15 cellular contexts compared by ENCODE assay signal in genomic region chr15:64003182-64003581, GRCh38. TPM values are rescaled to one million over a fixed set of nuclear protein-coding genes. Genes with fewer than 3 reads are reported as not detected.
DNase-seq lines count a peak whose midpoint lies in the region; ATAC-seq and TF ChIP-seq lines count a peak whose summit lies in the region.
"Had no signal": no experiment of that assay in that cellular context is flagged by ENCODE, and none has a peak within 500 bp of the region (broad histone marks: within the 10 kb centered on the region; RNA-seq: fewer than 3 reads in every experiment).

No MANE protein-coding gene starts in this region.

- H3K36me3 ChIP-seq in Karpas-422 (ENCODE audit: insufficient read depth, low read length) (no peaks in the 10 kb centered on the region), heart left ventricle (no peaks in the 10 kb centered on the region)
- H3K36me3 ChIP-seq: BLaER1 treated with 17β-estradiol and CSF1 and Interleukin-3, amounts not matched to agents 10 nM and 100 nM had no signal

- intact Hi-C loops in heart left ventricle (cut with DNase I) (loop anchor here in 1 of 10 donors (5.0 kb wide), 1 partner anchor 39 kb away; no protein-coding TSS in a partner anchor), right cardiac atrium (cut with DNase I) (no loop called here)

- 0 out of 2 replicates have a peak overlapping the region, but pooled peaks have one; percentile 30 for H3K27ac ChIP-seq in Karpas-422 (ENCODE audit: low read length)
- H3K27ac ChIP-seq in heart left ventricle = peak overlapping the region in 4 of 12 donors; percentile 6 to 51 (median 20)
- H3K27ac ChIP-seq in right cardiac atrium (ENCODE audit: low read length) = peak overlapping the region; percentile 82
- H3K27ac ChIP-seq: BLaER1 treated with 17β-estradiol and CSF1 and Interleukin-3, amounts not matched to agents 10 nM and 100 nM; GM23248 had no signal

- H3K4me1 ChIP-seq in Karpas-422 (ENCODE audit: low read length) (peaks cover 45% of the 10 kb centered on the region), heart left ventricle (peaks cover 10 to 61% (median 34%) of the 10 kb centered on the region in 12 donors), right cardiac atrium (ENCODE audit: control insufficient read depth, insufficient read depth, low read length) (peaks cover 22% of the 10 kb centered on the region)

- TF ChIP-seq CTCF in heart left ventricle (IDR thresholded peaks at IDR 0.05) = no peak

- H3K36me3 Mint-ChIP-seq in activated naive CD4-positive, alpha-beta T cell treated with anti-CD3 and anti-CD28 coated beads, Interleukin-2, amount 50 U/mL, for 72 hours = no peaks in the 10 kb centered on the region

- no peak for TF ChIP-seq POLR2A in heart left ventricle (IDR thresholded peaks at IDR 0.05)

- H2AFZ ChIP-seq in Karpas-422 (ENCODE audit: low read length) = no peak overlapping the region
- H2AFZ ChIP-seq: GM23248 had no signal

- H3K27ac Mint-ChIP-seq in activated naive CD4-positive, alpha-beta T cell treated with anti-CD3 and anti-CD28 coated beads, Interleukin-2, amount 50 U/mL, for 72 hours = no peak overlapping the region
- H3K27ac Mint-ChIP-seq: CD4-positive, alpha-beta T cell had no signal

- 48 to 75% (median 69%) methylated on average over 4 of the region's 4 CpGs for WGBS in heart left ventricle, 4 donors
- 61% methylated on average over 4 of the region's 4 CpGs for WGBS in right cardiac atrium

- DNase-seq in Karpas-422 (no peak), heart left ventricle (peak in 1 of 5 donors; percentile 10), right cardiac atrium (no peak), SW 1271 (lab: John Stamatoyannopoulos, UW) (no peak), SW480 (ENCODE audit: low spot score) (no peak)
- no peak for DNase-seq in activated naive CD4-positive, alpha-beta T cell treated with anti-CD3 and anti-CD28 coated beads, Interleukin-2, amount 50 U/mL, for 72 hours (ENCODE audit: low spot score in 2 of 2)
- DNase-seq: ACHN; Calu3; CD4-positive, alpha-beta T cell; DMS 273 treated with DMSO at 0.1 percent for 48 hours; GM23248; IMR-90 had no signal

- no peaks in the 10 kb centered on the region for H3K9me2 ChIP-seq in Karpas-422 (replicated peaks; ENCODE audit: insufficient read depth, low read length)

- H3K9me3 ChIP-seq in Karpas-422 (ENCODE audit: low read length) = no peaks in the 10 kb centered on the region
- H3K9me3 ChIP-seq in heart left ventricle = no peaks in the 10 kb centered on the region
- H3K9me3 ChIP-seq in right cardiac atrium (ENCODE audit: control insufficient read depth, low read length) = no peaks in the 10 kb centered on the region
- H3K9me3 ChIP-seq: BLaER1 treated with 17β-estradiol and CSF1 and Interleukin-3, amounts not matched to agents 10 nM and 100 nM had no signal

- H3K4me3 ChIP-seq in Karpas-422 (ENCODE audit: low read length) (no peak overlapping the region), heart left ventricle (no peak overlapping the region), right cardiac atrium (ENCODE audit: low read length) (no peak overlapping the region)
- H3K4me3 ChIP-seq: BLaER1 treated with 17β-estradiol and CSF1 and Interleukin-3, amounts not matched to agents 10 nM and 100 nM; GM23248 had no signal

- no peaks in the 10 kb centered on the region for H3K9me3 Mint-ChIP-seq in activated naive CD4-positive, alpha-beta T cell treated with anti-CD3 and anti-CD28 coated beads, Interleukin-2, amount 50 U/mL, for 72 hours
- H3K9me3 Mint-ChIP-seq: CD4-positive, alpha-beta T cell had no signal

- H4K20me1 ChIP-seq in Karpas-422 (ENCODE audit: insufficient read depth, low read depth, low read length) = no peaks in the 10 kb centered on the region
- H4K20me1 ChIP-seq: BLaER1 treated with 17β-estradiol and CSF1 and Interleukin-3, amounts not matched to agents 10 nM and 100 nM had no signal

- ATAC-seq in heart left ventricle = peak in 3 of 4 donors; percentile 29 to 46 (median 33)
- peak; percentile 66 to 69 for ATAC-seq in right cardiac atrium
- no peak for ATAC-seq in HG03354 (IDR thresholded peaks at IDR 0.05; ENCODE audit: poor library complexity, severe bottlenecking, unreplicated experiment)
- ATAC-seq in activated naive CD4-positive, alpha-beta T cell treated with anti-CD3 and anti-CD28 coated beads, Interleukin-2, amount 50 U/mL, for 72 hours = no peak
- ATAC-seq: HCT116 had no signal

- no peak overlapping the region for H3K4me2 ChIP-seq in Karpas-422 (ENCODE audit: low read depth, low read length, poor library complexity, severe bottlenecking)

- no peaks in the 10 kb centered on the region for H3K27me3 ChIP-seq in Karpas-422 (ENCODE audit: low read length)
- no peaks in the 10 kb centered on the region for H3K27me3 ChIP-seq in heart left ventricle
- H3K27me3 ChIP-seq in right cardiac atrium (ENCODE audit: control insufficient read depth, insufficient read depth) = no peaks in the 10 kb centered on the region
- H3K27me3 ChIP-seq: BLaER1 treated with 17β-estradiol and CSF1 and Interleukin-3, amounts not matched to agents 10 nM and 100 nM had no signal

- no peak overlapping the region for H3K9ac ChIP-seq in Karpas-422 (ENCODE audit: low read length)
- H3K9ac ChIP-seq: BLaER1 treated with 17β-estradiol and CSF1 and Interleukin-3, amounts not matched to agents 10 nM and 100 nM; GM23248 had no signal

- H3K79me2 ChIP-seq in Karpas-422 (ENCODE audit: low read length) = peaks cover 38% of the 10 kb centered on the region

RNA-seq across cellular contexts. Expression of gene DAPK2, which starts 43.1 kb away (rescaled TPM):
- total RNA-seq in Karpas-422 (2014; rRNA removed; shearing (Covaris generic); ENCODE audit: low replicate concordance) = 40.4 and 56.4 TPM in 2 replicates
- total RNA-seq in heart left ventricle = 10 to 100 TPM; 20.4 to 56.2 (median 26.4) TPM
- polyA plus RNA-seq in heart left ventricle = 10 to 100 TPM; 24.6 to 30.9 TPM
- 10 to 100 TPM; 83.5 to 95.1 (median 88.1) TPM for total RNA-seq in right cardiac atrium
- polyA plus RNA-seq in right cardiac atrium = 48.8 TPM
- total RNA-seq in activated naive CD4-positive, alpha-beta T cell treated with anti-CD3 and anti-CD28 coated beads, Interleukin-2, amount 50 U/mL, for 72 hours = 1 to 10 TPM in 1 of 2 donors, under 1 TPM in 1; 0.62 to 1.0 TPM

Comparison
In these comparisons a context has a peak if more than half of its experiments do, and no peak if none do; other contexts are left out.
1. ATAC-seq: peak in heart left ventricle (3 of 4) and right cardiac atrium (2 of 2); none in HG03354 (single experiment) and activated naive CD4-positive, alpha-beta T cell treated with anti-CD3 and anti-CD28 coated beads, Interleukin-2, amount 50 U/mL, for 72 hours (0 of 2).
2. RNA of gene DAPK2, which starts 43.1 kb away (total RNA-seq): 83.5 to 95.1 TPM in right cardiac atrium, 40.4 to 56.4 TPM in Karpas-422 and 20.4 to 56.2 TPM in heart left ventricle; 0.62 to 1.0 TPM in activated naive CD4-positive, alpha-beta T cell treated with anti-CD3 and anti-CD28 coated beads, Interleukin-2, amount 50 U/mL, for 72 hours; every median in the first group is over 10 times any median in the second.